In the genomic region with DNA sequence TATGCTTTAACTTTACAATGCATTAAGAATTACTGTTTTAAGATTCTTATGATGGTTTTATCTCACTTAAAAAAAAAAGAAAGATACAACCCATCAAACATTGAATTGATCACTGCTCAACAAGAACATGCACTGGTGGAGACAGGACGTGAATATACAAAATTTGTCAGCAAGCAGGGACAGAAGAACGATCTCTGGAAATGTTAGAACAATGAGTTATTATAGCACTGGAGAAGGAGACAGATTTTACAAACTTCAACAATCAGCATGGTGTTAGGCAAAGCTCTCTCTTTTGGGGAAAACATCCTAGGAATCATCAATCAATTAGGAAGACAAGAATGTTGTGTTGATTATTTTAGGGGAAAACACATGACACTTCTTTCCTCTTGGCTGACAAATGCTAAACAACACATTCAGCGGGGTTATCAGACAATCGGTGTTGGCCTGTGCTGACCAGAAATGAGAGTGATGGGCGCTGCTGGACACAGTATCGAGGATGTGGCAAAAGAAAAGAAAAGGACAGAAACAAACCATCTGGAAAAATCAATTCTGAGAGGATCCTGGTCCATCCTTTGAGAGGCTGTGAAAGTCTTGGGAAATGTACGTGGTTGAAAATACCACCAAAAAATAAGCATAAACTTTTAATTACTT, we compare ENCODE assay signal across 16 cellular contexts.
DNase-seq lines count a peak whose midpoint lies in the region; ATAC-seq and TF ChIP-seq lines count a peak whose summit lies in the region.
"Had no signal": no experiment of that assay in that cellular context is flagged by ENCODE, and none has a peak within 500 bp of the region (broad histone marks: within the 10 kb centered on the region; RNA-seq: fewer than 3 reads in every experiment).

No MANE protein-coding gene starts in this region.

- H3K4me1 ChIP-seq in left ventricle myocardium inferior (peaks cover 30% of the 10 kb centered on the region), parathyroid adenoma (peaks cover 57% of the 10 kb centered on the region)

- H3K27me3 ChIP-seq in left ventricle myocardium inferior (ENCODE audit: low read depth) = no peaks in the 10 kb centered on the region
- H3K27me3 ChIP-seq in parathyroid adenoma (ENCODE audit: control insufficient read depth, insufficient read depth, low read length) = no peaks in the 10 kb centered on the region

- H3K4me3 ChIP-seq in left ventricle myocardium inferior (peak overlapping the region; percentile 3), parathyroid adenoma (ENCODE audit: low read depth, low read length) (no peak overlapping the region)
- H3K4me3 ChIP-seq: K562 had no signal

- H2AFZ ChIP-seq in parathyroid adenoma = peak overlapping the region; percentile 57

- TF ChIP-seq CTCF in left ventricle myocardium inferior (IDR thresholded peaks at IDR 0.05; ENCODE audit: borderline replicate concordance) = no peak
- no peak for TF ChIP-seq CTCF in parathyroid adenoma (IDR thresholded peaks at IDR 0.05)

- no peaks in the 10 kb centered on the region for H3K36me3 Mint-ChIP-seq in activated T-cell treated with anti-CD3 and anti-CD28 coated beads, Interleukin-2, amount 50 U/mL, for 4 hours (ENCODE audit: insufficient read depth)
- H3K36me3 Mint-ChIP-seq: CD14-positive monocyte had no signal

- ATAC-seq in Right ventricle myocardium inferior (no peak), HG02885 (IDR thresholded peaks at IDR 0.05; ENCODE audit: poor library complexity, unreplicated experiment) (no peak), GM19023 (IDR thresholded peaks at IDR 0.05; ENCODE audit: unreplicated experiment) (no peak)
- ATAC-seq in activated T-cell treated with anti-CD3 and anti-CD28 coated beads, Interleukin-2, amount 50 U/mL, for 4 hours = no peak
- ATAC-seq: K562, Panc1 had no signal

- H3K4me3 Mint-ChIP-seq in activated T-cell treated with anti-CD3 and anti-CD28 coated beads, Interleukin-2, amount 50 U/mL, for 4 hours = no peak overlapping the region
- H3K4me3 Mint-ChIP-seq: CD14-positive monocyte had no signal

- H3K36me3 ChIP-seq in left ventricle myocardium inferior (no peaks in the 10 kb centered on the region), parathyroid adenoma (ENCODE audit: control insufficient read depth, insufficient read depth, low read length) (no peaks in the 10 kb centered on the region)

- no peak overlapping the region for H3K9ac ChIP-seq in parathyroid adenoma

- H3K4me2 ChIP-seq in parathyroid adenoma (ENCODE audit: low read length) = peak overlapping the region; percentile 2

- H3K9me3 ChIP-seq in left ventricle myocardium inferior (replicated peaks) (no peaks in the 10 kb centered on the region), parathyroid adenoma (ENCODE audit: control insufficient read depth, low read length) (no peaks in the 10 kb centered on the region)

- H3K9me3 Mint-ChIP-seq in activated T-cell treated with anti-CD3 and anti-CD28 coated beads, Interleukin-2, amount 50 U/mL, for 4 hours = no peaks in the 10 kb centered on the region
- H3K9me3 Mint-ChIP-seq: CD14-positive monocyte had no signal

- DNase-seq in left ventricle myocardium inferior (no peak), Right ventricle myocardium inferior (ENCODE audit: missing footprints) (no peak), inferior parietal cortex (ENCODE audit: extremely low spot score) (peak; percentile 67), GF-D8 (lab: John Stamatoyannopoulos, UW) (no peak)
- no peak for DNase-seq in activated T-cell treated with anti-CD3 and anti-CD28 coated beads, Interleukin-2, amount 50 U/mL, for 4 hours
- DNase-seq: AML-193, HCEC 1CT, NCI-H1092 treated with DMSO at 0.1 percent for 48 hours, NCI-H2081 had no signal

- intact Hi-C loops in left ventricle myocardium inferior (cut with micrococcal nuclease) (no loop called here), Right ventricle myocardium inferior (cut with DNase I) (no loop called here)

- peaks cover 4% of the 10 kb centered on the region for H3K27me3 Mint-ChIP-seq in activated T-cell treated with anti-CD3 and anti-CD28 coated beads, Interleukin-2, amount 50 U/mL, for 4 hours (ENCODE audit: low read depth)

- peaks cover 18% of the 10 kb centered on the region for H3K79me2 ChIP-seq in parathyroid adenoma

- H3K4me1 Mint-ChIP-seq in activated T-cell treated with anti-CD3 and anti-CD28 coated beads, Interleukin-2, amount 50 U/mL, for 4 hours (ENCODE audit: low read depth) = no peaks in the 10 kb centered on the region
- H3K4me1 Mint-ChIP-seq: CD14-positive monocyte had no signal

- H3K27ac ChIP-seq in left ventricle myocardium inferior (replicated peaks) (no peak overlapping the region), parathyroid adenoma (peak overlapping the region; percentile 86)
- H3K27ac ChIP-seq: 22Rv1 had no signal
